ENCODE assay signal across 8 cellular contexts in genomic region chr14:57391609-57392195, GRCh38.
DNase-seq lines count a peak whose midpoint lies in the region; ATAC-seq and TF ChIP-seq lines count a peak whose summit lies in the region.

No MANE protein-coding gene starts in this region.

- no peaks in the 10 kb centered on the region for H3K9me3 ChIP-seq in RWPE2 (ENCODE audit: severe bottlenecking)
- H3K9me3 ChIP-seq in parathyroid adenoma (ENCODE audit: control insufficient read depth, low read length) = no peaks in the 10 kb centered on the region

- H3K79me2 ChIP-seq in parathyroid adenoma = peaks cover 15% of the 10 kb centered on the region

- H2AFZ ChIP-seq in parathyroid adenoma = peak overlapping the region; percentile 95

- peak overlapping the region; percentile 55 for H3K4me2 ChIP-seq in parathyroid adenoma (ENCODE audit: low read length)

- H3K4me3 ChIP-seq in RWPE2 (ENCODE audit: severe bottlenecking) (peak overlapping the region; percentile 72), parathyroid adenoma (ENCODE audit: low read depth, low read length) (peak overlapping the region; percentile 76)

- TF ChIP-seq CTCF in RWPE2 (IDR thresholded peaks at IDR 0.05; ENCODE audit: poor library complexity, severe bottlenecking) (no peak), parathyroid adenoma (IDR thresholded peaks at IDR 0.05) (no peak)

- H3K27me3 ChIP-seq in RWPE2 (ENCODE audit: insufficient read depth, poor library complexity, severe bottlenecking) (no peaks in the 10 kb centered on the region), parathyroid adenoma (ENCODE audit: control insufficient read depth, insufficient read depth, low read length) (no peaks in the 10 kb centered on the region)

- H3K4me1 ChIP-seq in RWPE2 (ENCODE audit: insufficient read depth, poor library complexity, severe bottlenecking) (peaks cover 12% of the 10 kb centered on the region), parathyroid adenoma (peaks cover 23% of the 10 kb centered on the region)

- peaks cover 52% of the 10 kb centered on the region for H3K36me3 ChIP-seq in RWPE2 (ENCODE audit: low read depth)
- no peaks in the 10 kb centered on the region for H3K36me3 ChIP-seq in parathyroid adenoma (ENCODE audit: control insufficient read depth, insufficient read depth, low read length)

- peak; percentile 17 for TF ChIP-seq POLR2A in erythroblast (IDR thresholded peaks at IDR 0.05; ENCODE audit: low read length)

- peak overlapping the region; percentile 50 for H3K27ac ChIP-seq in RWPE2 (ENCODE audit: poor library complexity, severe bottlenecking)
- H3K27ac ChIP-seq in parathyroid adenoma = peak overlapping the region; percentile 89

- H3K9ac ChIP-seq in parathyroid adenoma = peak overlapping the region; percentile 78

- ATAC-seq in RWPE2 (ENCODE audit: low read depth) (peak; percentile 28), HG03095 (IDR thresholded peaks at IDR 0.05; ENCODE audit: unreplicated experiment) (no peak)

- peak; percentile 13 for DNase-seq in HCEC 1CT
- no peak for DNase-seq in RWPE2 (ENCODE audit: low spot score)
- peak; percentile 61 to 65 for DNase-seq in erythroblast (lab: John Stamatoyannopoulos, UW)
- no peak for DNase-seq in COR-L47 (lab: John Stamatoyannopoulos, UW)
- DNase-seq in KG1 (lab: John Stamatoyannopoulos, UW) = no peak
- no peak for DNase-seq in germinal center (ENCODE audit: low spot score)

Comparison
In these comparisons a context has a peak if more than half of its experiments do, and no peak if none do; other contexts are left out.
1. DNase-seq: peak in HCEC 1CT (single experiment) and erythroblast (2 of 2); none in RWPE2 (single experiment), COR-L47 (single experiment), KG1 (single experiment) and germinal center (single experiment).